ENCODE assay signal across 21 cellular contexts in genomic region chr10:114288424-114289095, GRCh38. TPM values are rescaled to one million over a fixed set of nuclear protein-coding genes. Genes with fewer than 3 reads are reported as not detected.
DNase-seq lines count a peak whose midpoint lies in the region; ATAC-seq and TF ChIP-seq lines count a peak whose summit lies in the region.
"Had no signal": no experiment of that assay in that cellular context is flagged by ENCODE, and none has a peak within 500 bp of the region (broad histone marks: within the 10 kb centered on the region; RNA-seq: fewer than 3 reads in every experiment).

No MANE protein-coding gene starts in this region.

- H3K79me2 ChIP-seq in osteoblast (ENCODE audit: insufficient read depth, low read length) (no peaks in the 10 kb centered on the region), MM.1S (ENCODE audit: low read length) (no peaks in the 10 kb centered on the region)

- H2AFZ ChIP-seq in osteoblast (ENCODE audit: low read length) = no peak overlapping the region
- no peak overlapping the region for H2AFZ ChIP-seq in MM.1S (ENCODE audit: low read length)

- H4K20me1 ChIP-seq in BLaER1 (no peaks in the 10 kb centered on the region), osteoblast (ENCODE audit: insufficient read depth, low read length) (no peaks in the 10 kb centered on the region), MM.1S (ENCODE audit: insufficient read depth, low read length) (no peaks in the 10 kb centered on the region)

- H3K9ac ChIP-seq in BLaER1 = no peak overlapping the region
- H3K9ac ChIP-seq in MM.1S (ENCODE audit: low read length) = no peak overlapping the region

- H3K36me3 Mint-ChIP-seq in T-helper 1 cell treated with Interleukin-12 subunit alpha and Interleukin-12 subunit beta and Interleukin-4 antibody, amounts not matched to agents 30 μg/mL and 1 μg/mL, for 36 hours (ENCODE audit: low read depth) = no peaks in the 10 kb centered on the region
- H3K36me3 Mint-ChIP-seq: CD4-positive, CD25-positive, alpha-beta regulatory T cell had no signal

- no peak for ATAC-seq in GM18520 (IDR thresholded peaks at IDR 0.05; ENCODE audit: unreplicated experiment)
- no peak for ATAC-seq in HG03520 (IDR thresholded peaks at IDR 0.05; ENCODE audit: unreplicated experiment)

- H3K4me3 Mint-ChIP-seq in T-helper 1 cell treated with Interleukin-12 subunit alpha and Interleukin-12 subunit beta and Interleukin-4 antibody, amounts not matched to agents 30 μg/mL and 1 μg/mL, for 36 hours = no peak overlapping the region
- H3K4me3 Mint-ChIP-seq: CD4-positive, CD25-positive, alpha-beta regulatory T cell had no signal

- TF ChIP-seq CTCF in osteoblast (IDR thresholded peaks at IDR 0.05; ENCODE audit: extremely low read depth, low read depth, low read length) = no peak
- no peak for TF ChIP-seq CTCF in MM.1S (IDR thresholded peaks at IDR 0.05; ENCODE audit: low read length)

- peaks cover under 1% of the 10 kb centered on the region for H3K9me3 Mint-ChIP-seq in T-helper 1 cell treated with Interleukin-12 subunit alpha and Interleukin-12 subunit beta and Interleukin-4 antibody, amounts not matched to agents 30 μg/mL and 1 μg/mL, for 36 hours
- H3K9me3 Mint-ChIP-seq: CD4-positive, CD25-positive, alpha-beta regulatory T cell had no signal

- H3K4me1 ChIP-seq in BLaER1 (peaks cover 62% of the 10 kb centered on the region), osteoblast (ENCODE audit: insufficient read depth, low read length) (no peaks in the 10 kb centered on the region), MM.1S (ENCODE audit: low read length) (no peaks in the 10 kb centered on the region)
- H3K4me1 ChIP-seq: Caco-2 had no signal

- H3K27me3 ChIP-seq in BLaER1 (no peaks in the 10 kb centered on the region), osteoblast (ENCODE audit: insufficient read depth, low read length) (peaks cover 2% of the 10 kb centered on the region), MM.1S (replicated peaks; ENCODE audit: insufficient read depth, low read length) (no peaks in the 10 kb centered on the region)

- H3K27ac ChIP-seq in BLaER1 (peak overlapping the region; percentile 44), osteoblast (ENCODE audit: low read depth, low read length) (no peak overlapping the region), MM.1S (ENCODE audit: low read length) (no peak overlapping the region)
- H3K27ac ChIP-seq: 22Rv1 had no signal

- no peak overlapping the region for H3K4me3 ChIP-seq in BLaER1
- H3K4me3 ChIP-seq in osteoblast (ENCODE audit: insufficient read depth, low read length) = no peak overlapping the region
- no peak overlapping the region for H3K4me3 ChIP-seq in MM.1S (ENCODE audit: low read length)

- H3F3A ChIP-seq in MM.1S (ENCODE audit: insufficient read depth, low read length) = no peaks in the 10 kb centered on the region

- no peaks in the 10 kb centered on the region for H3K4me1 Mint-ChIP-seq in T-helper 1 cell treated with Interleukin-12 subunit alpha and Interleukin-12 subunit beta and Interleukin-4 antibody, amounts not matched to agents 30 μg/mL and 1 μg/mL, for 36 hours (ENCODE audit: low read depth)
- H3K4me1 Mint-ChIP-seq: CD4-positive, CD25-positive, alpha-beta regulatory T cell had no signal

- H3K27me3 Mint-ChIP-seq in T-helper 1 cell treated with Interleukin-12 subunit alpha and Interleukin-12 subunit beta and Interleukin-4 antibody, amounts not matched to agents 30 μg/mL and 1 μg/mL, for 36 hours (ENCODE audit: low read depth) = no peaks in the 10 kb centered on the region

- H3K36me3 ChIP-seq in BLaER1 = no peaks in the 10 kb centered on the region
- no peaks in the 10 kb centered on the region for H3K36me3 ChIP-seq in osteoblast (ENCODE audit: insufficient read depth, low read length)
- H3K36me3 ChIP-seq in MM.1S (replicated peaks; ENCODE audit: insufficient read depth, low read length) = no peaks in the 10 kb centered on the region

- peaks cover 27% of the 10 kb centered on the region for H3K9me3 ChIP-seq in BLaER1
- H3K9me3 ChIP-seq in osteoblast (ENCODE audit: low read depth, low read length) = no peaks in the 10 kb centered on the region
- no peaks in the 10 kb centered on the region for H3K9me3 ChIP-seq in MM.1S (replicated peaks; ENCODE audit: insufficient read depth, low read length)
- H3K9me3 ChIP-seq: Caco-2 had no signal

- H3K9me2 ChIP-seq in MM.1S (replicated peaks; ENCODE audit: insufficient read depth, low read length) = no peaks in the 10 kb centered on the region

- DNase-seq in T-helper 1 cell (no peak), dermis blood vessel endothelial cell (peak; percentile 41), osteoblast (ENCODE audit: insufficient read length, low spot score, missing footprints) (peak; percentile 71), MM.1S (no peak)
- DNase-seq: AML-193; CD4-positive, CD25-positive, alpha-beta regulatory T cell; KBM-7; MV-4-11; NCI-H1694 treated with DMSO at 0.1 percent for 48 hours; NCI-H510A; NCI-H748 treated with DMSO at 0.1 percent for 48 hours; OCI-M1; RPMI8226; SIG-M5 had no signal

- H3K4me2 ChIP-seq in BLaER1 = peak overlapping the region; percentile 69
- H3K4me2 ChIP-seq in osteoblast (ENCODE audit: insufficient read depth, low read length) = no peak overlapping the region
- H3K4me2 ChIP-seq in MM.1S (ENCODE audit: low read depth, low read length) = no peak overlapping the region

- peak overlapping the region; percentile 8 for H3K27ac Mint-ChIP-seq in T-helper 1 cell treated with Interleukin-12 subunit alpha and Interleukin-12 subunit beta and Interleukin-4 antibody, amounts not matched to agents 30 μg/mL and 1 μg/mL, for 36 hours

RNA-seq across cellular contexts. Expression of gene VWA2, which starts 49.5 kb away (rescaled TPM):
- total RNA-seq in dermis blood vessel endothelial cell (not detected in 2 replicates), osteoblast (under 0.01 TPM in 1 of 2 replicates, not detected in the other)
- total RNA-seq: H4 had no signal

Comparison
In these comparisons a context has a peak if more than half of its experiments do, and no peak if none do; other contexts are left out.
1. DNase-seq: peak in dermis blood vessel endothelial cell (single experiment) and osteoblast (single experiment); none in T-helper 1 cell (0 of 5) and MM.1S (single experiment).